ENCODE assay signal across 16 cellular contexts in the genomic region with DNA sequence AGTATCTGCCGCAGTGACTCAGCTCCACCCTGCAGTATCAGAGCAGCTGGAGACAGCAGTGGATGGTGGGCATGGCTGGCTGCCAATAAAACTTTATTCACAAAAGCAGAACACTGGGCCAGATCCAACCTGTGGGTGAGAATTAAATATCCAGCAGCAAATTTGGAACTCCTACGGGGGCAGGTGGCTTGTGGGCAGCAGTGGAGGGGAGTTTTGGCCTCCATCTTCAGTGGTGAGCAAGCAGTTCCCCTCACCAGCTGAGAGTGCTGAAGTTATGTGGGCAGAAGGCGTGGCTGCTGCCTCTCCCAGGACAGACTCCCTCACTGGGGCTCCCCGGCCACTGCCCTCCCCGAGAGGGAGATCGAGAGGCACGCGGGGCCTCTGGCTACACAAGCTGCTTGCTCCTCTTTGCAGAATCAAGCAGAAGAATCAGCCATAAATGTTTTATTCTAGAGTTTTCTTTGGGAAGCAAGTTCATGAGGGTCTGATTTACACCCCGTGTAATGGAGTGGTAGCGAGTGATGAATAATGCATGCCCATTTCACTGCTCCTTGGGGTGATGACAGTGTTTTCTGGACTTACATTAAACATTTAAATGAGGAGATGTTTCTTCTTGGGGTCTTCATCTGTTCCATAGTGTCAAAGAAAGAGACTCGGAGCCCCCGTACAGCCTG.
DNase-seq lines count a peak whose midpoint lies in the region; ATAC-seq and TF ChIP-seq lines count a peak whose summit lies in the region.
"Had no signal": no experiment of that assay in that cellular context is flagged by ENCODE, and none has a peak within 500 bp of the region (broad histone marks: within the 10 kb centered on the region; RNA-seq: fewer than 3 reads in every experiment).

No MANE protein-coding gene starts in this region.

- DNase-seq in MCF 10A (ENCODE audit: unreplicated experiment) = peak; percentile 25
- DNase-seq in mammary epithelial cell = no peak
- DNase-seq in SW480 (ENCODE audit: low spot score) = peak; percentile 52
- DNase-seq in kidney tubule cell (ENCODE audit: low spot score) = peak; percentile 2
- DNase-seq in effector CD4-positive, alpha-beta T cell = no peak
- DNase-seq in NCI-H2227 treated with DMSO at 0.1 percent for 48 hours (lab: John Stamatoyannopoulos, UW) = no peak
- no peak for DNase-seq in COR-L47 (lab: John Stamatoyannopoulos, UW)
- DNase-seq: activated CD4-positive, CD25-positive, alpha-beta regulatory T cell; Caco-2; GDM1; naive thymus-derived CD8-positive, alpha-beta T cell; NCI-H2029; NCI-H774; stimulated activated CD4-positive, alpha-beta T cell treated with anti-CD3 and anti-CD28 coated beads, Interleukin-15, amount 100 ng/mL, for 24 hours had no signal

- 82% methylated on average over 12 of the region's 12 CpGs for WGBS in mammary epithelial cell (ENCODE audit: low coverage, missing lambda C conversion rate)

- H3K27me3 Mint-ChIP-seq in MCF 10A (ENCODE audit: insufficient read depth, unreplicated experiment) = no peaks in the 10 kb centered on the region
- H3K27me3 Mint-ChIP-seq: naive thymus-derived CD8-positive, alpha-beta T cell; stimulated activated naive CD8-positive, alpha-beta T cell treated with anti-CD3 and anti-CD28 coated beads, Interleukin-15, Interleukin-2, amounts not matched to agents 100 ng/mL and 50 ng/mL, for 24 hours had no signal

- H3K4me3 Mint-ChIP-seq in MCF 10A (ENCODE audit: unreplicated experiment) = no peak overlapping the region
- H3K4me3 Mint-ChIP-seq: naive thymus-derived CD8-positive, alpha-beta T cell; stimulated activated naive CD8-positive, alpha-beta T cell treated with anti-CD3 and anti-CD28 coated beads, Interleukin-15, Interleukin-2, amounts not matched to agents 100 ng/mL and 50 ng/mL, for 24 hours had no signal

- no peak overlapping the region for H3K4me3 ChIP-seq in mammary epithelial cell (replicated peaks in 1 of 3; ENCODE audit: insufficient read depth in 1 of 3, low read depth in 2 of 3, low read length in 3 of 3)

- H3K36me3 Mint-ChIP-seq in MCF 10A (ENCODE audit: insufficient read depth, unreplicated experiment) = peaks cover 19% of the 10 kb centered on the region

- no peak overlapping the region for H3K4me2 ChIP-seq in mammary epithelial cell (ENCODE audit: insufficient read depth, low read depth, low read length)

- TF ChIP-seq CTCF in MCF 10A (IDR thresholded peaks at IDR 0.05; ENCODE audit: unreplicated experiment) (no peak), mammary epithelial cell (conservative IDR thresholded peaks at IDR 0.05 in 1 of 2, IDR thresholded peaks at IDR 0.05 in 1 of 2; ENCODE audit: extremely low read depth in 1 of 2, insufficient read depth in 1 of 2, low read depth in 1 of 2, low read length in 2 of 2) (no peak)

- H3K79me2 ChIP-seq in mammary epithelial cell (ENCODE audit: insufficient read depth, low read length) = no peaks in the 10 kb centered on the region

- no peaks in the 10 kb centered on the region for H3K9me3 Mint-ChIP-seq in MCF 10A (ENCODE audit: unreplicated experiment)
- H3K9me3 Mint-ChIP-seq: naive thymus-derived CD8-positive, alpha-beta T cell; stimulated activated naive CD8-positive, alpha-beta T cell treated with anti-CD3 and anti-CD28 coated beads, Interleukin-15, Interleukin-2, amounts not matched to agents 100 ng/mL and 50 ng/mL, for 24 hours had no signal

- no peaks in the 10 kb centered on the region for H3K36me3 ChIP-seq in mammary epithelial cell (ENCODE audit: insufficient read depth, low read length)

- intact Hi-C loops in MCF 10A (cut with micrococcal nuclease) = loop anchor here (5.0 kb wide), 1 partner anchor 282 kb away; a partner anchor contains a TSS
- intact Hi-C loops in mammary epithelial cell (cut with micrococcal nuclease) = no loop called here

- no peaks in the 10 kb centered on the region for H3K27me3 ChIP-seq in mammary epithelial cell (ENCODE audit: insufficient read depth, low read length)

- no peak for ATAC-seq in HG03469 (IDR thresholded peaks at IDR 0.05; ENCODE audit: unreplicated experiment)
- ATAC-seq: naive thymus-derived CD8-positive, alpha-beta T cell had no signal

- dilution Hi-C loops in mammary epithelial cell (cut with HindIII; ENCODE audit: low sequenced_read_pairs) = loop anchor here (5.0 kb wide), 1 partner anchor 48 kb away; no protein-coding TSS in a partner anchor

- CTCF ChIA-PET in MCF 10A (lab: Yijun Ruan, JAX) = interaction anchor here (0.5 to 1.2 kb wide), 3 partner anchors 14 to 238 kb away, joined by 3 to 5 read pairs (median 3); no protein-coding TSS in a partner anchor
- CTCF ChIA-PET in mammary epithelial cell (lab: Charles Lee; ENCODE audit: low non-redundant PET) = no interaction called here

- in situ Hi-C loops in mammary epithelial cell (cut with MboI; ENCODE audit: low sequenced_read_pairs in 2 of 2) = no loop called here

- POLR2A ChIA-PET in MCF 10A (lab: Yijun Ruan, JAX) = no interaction called here

- BruUV-seq in MCF 10A (replicated peaks; lab: Mats Ljungman, UMichigan) (no TSS peak), mammary epithelial cell (replicated peaks; lab: Mats Ljungman, UMichigan) (no TSS peak)

- H3K27ac ChIP-seq in mammary epithelial cell (ENCODE audit: insufficient read depth, low read depth, low read length) = no peak overlapping the region

- no peak overlapping the region for H3K27ac Mint-ChIP-seq in MCF 10A (ENCODE audit: low read depth, unreplicated experiment)
- H3K27ac Mint-ChIP-seq: naive thymus-derived CD8-positive, alpha-beta T cell; stimulated activated naive CD8-positive, alpha-beta T cell treated with anti-CD3 and anti-CD28 coated beads, Interleukin-15, Interleukin-2, amounts not matched to agents 100 ng/mL and 50 ng/mL, for 24 hours had no signal

- H3K4me1 Mint-ChIP-seq in MCF 10A (ENCODE audit: insufficient read depth, unreplicated experiment) = peaks cover 18% of the 10 kb centered on the region

- no peaks in the 10 kb centered on the region for H4K20me1 ChIP-seq in mammary epithelial cell (ENCODE audit: insufficient read depth, low read length)

- no peaks in the 10 kb centered on the region for H3K9me3 ChIP-seq in mammary epithelial cell (replicated peaks; ENCODE audit: insufficient read depth, low read length)
- H3K9me3 ChIP-seq: Caco-2 had no signal

- H3K9ac ChIP-seq in mammary epithelial cell (ENCODE audit: insufficient read depth, low read length) = no peak overlapping the region

- H2AFZ ChIP-seq in mammary epithelial cell (ENCODE audit: low read depth, low read length) = no peak overlapping the region

- H3K4me1 ChIP-seq in mammary epithelial cell (ENCODE audit: insufficient read depth, low read length) = peaks cover 9% of the 10 kb centered on the region
- H3K4me1 ChIP-seq: Caco-2 had no signal

Comparison
In these comparisons a context has a peak if more than half of its experiments do, and no peak if none do; other contexts are left out.
1. DNase-seq: peak in MCF 10A (single experiment), SW480 (single experiment) and kidney tubule cell (single experiment); none in mammary epithelial cell (single experiment), effector CD4-positive, alpha-beta T cell (single experiment), NCI-H2227 treated with DMSO at 0.1 percent for 48 hours (single experiment) and COR-L47 (single experiment).